Comparison of ENCODE assay signal across 27 cellular contexts in the genomic region with DNA sequence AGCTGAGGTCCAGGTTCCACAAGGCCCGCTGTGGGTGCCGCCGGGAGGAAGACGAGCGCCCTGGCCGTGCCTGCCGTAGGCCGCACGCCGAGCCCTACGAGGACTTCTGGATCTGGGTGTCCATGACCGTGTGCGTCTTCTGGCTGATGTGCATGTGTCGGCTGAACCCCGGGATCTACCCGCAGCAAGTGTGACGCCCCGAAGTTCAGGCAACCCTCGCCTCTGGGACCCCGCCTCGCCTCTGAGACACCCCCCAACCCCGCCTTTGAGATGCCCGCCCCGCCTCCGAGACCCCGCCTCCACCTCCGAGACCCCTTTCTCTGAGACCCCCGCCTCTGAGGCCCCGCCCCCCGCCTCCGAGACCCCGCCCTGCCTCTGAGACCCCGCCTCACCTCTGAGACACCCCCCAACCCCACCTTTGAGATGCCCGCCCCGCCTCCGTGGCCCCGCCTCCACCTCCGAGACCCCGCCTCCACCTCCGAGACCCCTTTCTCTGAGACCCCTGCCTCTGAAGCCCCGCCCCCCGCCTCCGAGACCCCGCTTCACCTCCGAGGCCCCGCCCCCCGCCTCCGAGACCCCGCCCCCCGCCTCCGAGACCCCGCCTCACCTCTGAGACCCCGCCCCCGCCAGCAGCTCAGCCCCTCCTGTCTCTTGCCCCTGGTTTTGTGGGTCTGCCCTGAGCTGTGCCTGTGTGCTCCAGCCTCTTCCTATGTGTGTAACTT. TPM values are rescaled to one million over a fixed set of nuclear protein-coding genes. Genes with fewer than 3 reads are reported as not detected.
DNase-seq lines count a peak whose midpoint lies in the region; ATAC-seq lines count a peak whose summit lies in the region.
"Had no signal": no experiment of that assay in that cellular context is flagged by ENCODE, and none has a peak within 500 bp of the region (broad histone marks: within the 10 kb centered on the region; RNA-seq: fewer than 3 reads in every experiment).

No MANE protein-coding gene starts in this region.

- no peaks in the 10 kb centered on the region for H3K4me1 ChIP-seq in neuronal stem cell (ENCODE audit: control insufficient read depth in 2 of 2, insufficient read depth in 1 of 2, low read depth in 1 of 2, low read length in 2 of 2)

- H3K9ac ChIP-seq in neuronal stem cell (ENCODE audit: low read depth, low read length, poor library complexity), result no peak overlapping the region

- H2AK5ac ChIP-seq in neuronal stem cell (ENCODE audit: low read depth, low read length), result no peak overlapping the region

- H3K18ac ChIP-seq in neuronal stem cell (ENCODE audit: low read length), result peak overlapping the region; percentile 38

- no peak overlapping the region for H3K27ac ChIP-seq in neuronal stem cell (replicated peaks; ENCODE audit: low read length)
- H3K27ac ChIP-seq: PC-9 had no signal

- no peak overlapping the region for H2BK12ac ChIP-seq in neuronal stem cell (ENCODE audit: low read length)

- H2BK120ac ChIP-seq in neuronal stem cell (ENCODE audit: low read depth, low read length), result peak overlapping the region; percentile 72

- peak overlapping the region; percentile 68 for H3K27ac Mint-ChIP-seq in activated naive CD4-positive, alpha-beta T cell treated with anti-CD3 and anti-CD28 coated beads, Interleukin-2, amount 50 U/mL, for 24 hours
- H3K27ac Mint-ChIP-seq in activated naive CD4-positive, alpha-beta T cell treated with anti-CD3 and anti-CD28 coated beads, Interleukin-2, amount 10 ng/mL, durations not matched to agents 7 days and 5 days, result no peak overlapping the region
- H3K27ac Mint-ChIP-seq in stimulated activated naive CD8-positive, alpha-beta T cell treated with anti-CD3 and anti-CD28 coated beads, Interleukin-15, amount 100 ng/mL, for 72 hours, result peak overlapping the region in 1 of 2 donors; percentile 90
- no peak overlapping the region for H3K27ac Mint-ChIP-seq in activated CD8-positive, alpha-beta memory T cell treated with anti-CD3 and anti-CD28 coated beads, Interleukin-2, amount 10 ng/mL, durations not matched to agents 7 days and 5 days

- DNase-seq in activated naive CD4-positive, alpha-beta T cell treated with anti-CD3 and anti-CD28 coated beads, Interleukin-2, amount 10 ng/mL, durations not matched to agents 7 days and 5 days, result no peak
- peak; percentile 18 for DNase-seq in stimulated activated naive CD8-positive, alpha-beta T cell treated with anti-CD3 and anti-CD28 coated beads, Interleukin-15, Interleukin-2, amounts not matched to agents 100 U/mL and 50 U/mL, for 24 hours
- DNase-seq in stimulated activated naive CD8-positive, alpha-beta T cell treated with anti-CD3 and anti-CD28 coated beads, Interleukin-15, amount 100 ng/mL, for 72 hours, result no peak
- DNase-seq in neuronal stem cell (ENCODE audit: low spot score) (no peak), NOMO-1 treated with dmso at 0.1 percent for 144 hours (lab: John Stamatoyannopoulos, UW; ENCODE audit: unreplicated experiment) (no peak)
- DNase-seq in activated CD8-positive, alpha-beta memory T cell treated with anti-CD3 and anti-CD28 coated beads, Interleukin-2, amount 10 ng/mL, durations not matched to agents 7 days and 5 days, result no peak
- DNase-seq: 8988T; ACHN; BE2C; CD4-positive, CD25-positive, alpha-beta regulatory T cell; DMS53; KBM-7; MG63; NCI-H1105 treated with DMSO at 0.1 percent for 48 hours; NCI-H146; NCI-H2029; NCI-H446; NCI-H524 treated with DMSO at 0.1 percent for 48 hours; NCI-H774; NK-92 treated with Interleukin-12 subunit alpha and Interleukin-12 subunit beta, amount 100 ng/mL, for 24 hours; PC-9; SHP77 had no signal

- no peak overlapping the region for H4K91ac ChIP-seq in neuronal stem cell (ENCODE audit: low read depth, low read length, poor library complexity)

- no peaks in the 10 kb centered on the region for H3K27me3 Mint-ChIP-seq in activated naive CD4-positive, alpha-beta T cell treated with anti-CD3 and anti-CD28 coated beads, Interleukin-2, amount 50 U/mL, for 24 hours
- peaks cover 33% of the 10 kb centered on the region for H3K27me3 Mint-ChIP-seq in activated naive CD4-positive, alpha-beta T cell treated with anti-CD3 and anti-CD28 coated beads, Interleukin-2, amount 10 ng/mL, durations not matched to agents 7 days and 5 days
- H3K27me3 Mint-ChIP-seq in stimulated activated naive CD8-positive, alpha-beta T cell treated with anti-CD3 and anti-CD28 coated beads, Interleukin-15, amount 100 ng/mL, for 72 hours, result peaks cover 7% of the 10 kb centered on the region
- H3K27me3 Mint-ChIP-seq in activated CD8-positive, alpha-beta memory T cell treated with anti-CD3 and anti-CD28 coated beads, Interleukin-2, amount 10 ng/mL, durations not matched to agents 7 days and 5 days, result peaks cover 24% of the 10 kb centered on the region
- H3K27me3 Mint-ChIP-seq: CD4-positive, CD25-positive, alpha-beta regulatory T cell had no signal

- no peak overlapping the region for H3K4me3 Mint-ChIP-seq in activated naive CD4-positive, alpha-beta T cell treated with anti-CD3 and anti-CD28 coated beads, Interleukin-2, amount 50 U/mL, for 24 hours
- no peak overlapping the region for H3K4me3 Mint-ChIP-seq in activated naive CD4-positive, alpha-beta T cell treated with anti-CD3 and anti-CD28 coated beads, Interleukin-2, amount 10 ng/mL, durations not matched to agents 7 days and 5 days
- H3K4me3 Mint-ChIP-seq in stimulated activated naive CD8-positive, alpha-beta T cell treated with anti-CD3 and anti-CD28 coated beads, Interleukin-15, amount 100 ng/mL, for 72 hours, result no peak overlapping the region
- no peak overlapping the region for H3K4me3 Mint-ChIP-seq in activated CD8-positive, alpha-beta memory T cell treated with anti-CD3 and anti-CD28 coated beads, Interleukin-2, amount 10 ng/mL, durations not matched to agents 7 days and 5 days
- H3K4me3 Mint-ChIP-seq: CD4-positive, CD25-positive, alpha-beta regulatory T cell had no signal

- no peaks in the 10 kb centered on the region for H3K79me1 ChIP-seq in neuronal stem cell (ENCODE audit: low read depth, low read length)

- no peak overlapping the region for H3K4me2 ChIP-seq in neuronal stem cell (ENCODE audit: insufficient read depth, low read length, poor library complexity, severe bottlenecking)
- H3K4me2 ChIP-seq: PC-9 had no signal

- H2BK5ac ChIP-seq in neuronal stem cell (ENCODE audit: low read length), result no peak overlapping the region

- H3K23ac ChIP-seq in neuronal stem cell (ENCODE audit: low read depth, low read length, poor library complexity), result no peak overlapping the region

- H2BK15ac ChIP-seq in neuronal stem cell (ENCODE audit: low read length), result no peak overlapping the region

- H3K4me1 Mint-ChIP-seq in activated naive CD4-positive, alpha-beta T cell treated with anti-CD3 and anti-CD28 coated beads, Interleukin-2, amount 50 U/mL, for 24 hours, result peaks cover 25% of the 10 kb centered on the region
- H3K4me1 Mint-ChIP-seq in activated naive CD4-positive, alpha-beta T cell treated with anti-CD3 and anti-CD28 coated beads, Interleukin-2, amount 10 ng/mL, durations not matched to agents 7 days and 5 days, result peaks cover 13% of the 10 kb centered on the region
- peaks cover 59% of the 10 kb centered on the region for H3K4me1 Mint-ChIP-seq in stimulated activated naive CD8-positive, alpha-beta T cell treated with anti-CD3 and anti-CD28 coated beads, Interleukin-15, amount 100 ng/mL, for 72 hours
- H3K4me1 Mint-ChIP-seq in activated CD8-positive, alpha-beta memory T cell treated with anti-CD3 and anti-CD28 coated beads, Interleukin-2, amount 10 ng/mL, durations not matched to agents 7 days and 5 days, result peaks cover 24% of the 10 kb centered on the region

- WGBS in neuronal stem cell (ENCODE audit: extremely low coverage in 2 of 2, insufficient read length in 2 of 2, insufficient replicate concordance in 1 of 2), 2 donors, result no CpG with 5 or more reads among the region's 54 CpGs

- no peak overlapping the region for H3K4me3 ChIP-seq in neuronal stem cell (ENCODE audit: low read length in 2 of 2)
- H3K4me3 ChIP-seq: MG63, PC-9 had no signal

- no peak overlapping the region for H3K14ac ChIP-seq in neuronal stem cell (ENCODE audit: low read length)

- H4K8ac ChIP-seq in neuronal stem cell (ENCODE audit: low read depth, low read length), result no peak overlapping the region

- CTCF ChIA-PET in activated naive CD4-positive, alpha-beta T cell treated with anti-CD3 and anti-CD28 coated beads, Interleukin-2, amount 10 ng/mL, durations not matched to agents 7 days and 5 days (lab: Charles Lee), result no interaction called here
- CTCF ChIA-PET in activated CD8-positive, alpha-beta memory T cell treated with anti-CD3 and anti-CD28 coated beads, Interleukin-2, amount 10 ng/mL, durations not matched to agents 7 days and 5 days (lab: Charles Lee), result interaction anchor here (1.3 kb wide), 1 partner anchor 129 kb away, joined by 4 read pairs; no protein-coding TSS in a partner anchor

- H3K36me3 Mint-ChIP-seq in activated naive CD4-positive, alpha-beta T cell treated with anti-CD3 and anti-CD28 coated beads, Interleukin-2, amount 50 U/mL, for 24 hours, result no peaks in the 10 kb centered on the region
- H3K36me3 Mint-ChIP-seq in activated naive CD4-positive, alpha-beta T cell treated with anti-CD3 and anti-CD28 coated beads, Interleukin-2, amount 10 ng/mL, durations not matched to agents 7 days and 5 days, result no peaks in the 10 kb centered on the region
- no peaks in the 10 kb centered on the region for H3K36me3 Mint-ChIP-seq in activated CD8-positive, alpha-beta memory T cell treated with anti-CD3 and anti-CD28 coated beads, Interleukin-2, amount 10 ng/mL, durations not matched to agents 7 days and 5 days
- H3K36me3 Mint-ChIP-seq: CD4-positive, CD25-positive, alpha-beta regulatory T cell had no signal

- ATAC-seq in stimulated activated naive CD8-positive, alpha-beta T cell treated with anti-CD3 and anti-CD28 coated beads, Interleukin-15, Interleukin-2, amounts not matched to agents 100 U/mL and 50 U/mL, for 24 hours, result no peak
- no peak for ATAC-seq in stimulated activated naive CD8-positive, alpha-beta T cell treated with anti-CD3 and anti-CD28 coated beads, Interleukin-15, amount 100 ng/mL, for 72 hours
- ATAC-seq in activated CD8-positive, alpha-beta memory T cell treated with anti-CD3 and anti-CD28 coated beads, Interleukin-2, amount 10 ng/mL, durations not matched to agents 7 days and 5 days, result no peak

- peaks cover 0 to 5% (median 0%) of the 10 kb centered on the region in 3 experiments for H3K27me3 ChIP-seq in neuronal stem cell (ENCODE audit: control insufficient read depth in 3 of 3, insufficient read depth in 3 of 3, low read depth in 1 of 3, low read length in 3 of 3)
- H3K27me3 ChIP-seq: BE2C, MG63 had no signal

- no peaks in the 10 kb centered on the region for H3K36me3 ChIP-seq in neuronal stem cell (replicated peaks in 1 of 2; ENCODE audit: control insufficient read depth in 2 of 2, insufficient read depth in 2 of 2, low read length in 2 of 2)
- H3K36me3 ChIP-seq: BE2C, MG63 had no signal

- H3K4ac ChIP-seq in neuronal stem cell (ENCODE audit: low read length), result no peak overlapping the region

- peaks cover 0 to 3% of the 10 kb centered on the region in 2 donors for H3K9me3 ChIP-seq in neuronal stem cell (replicated peaks in 1 of 2; ENCODE audit: control insufficient read depth in 2 of 2, insufficient read depth in 1 of 2, low read depth in 1 of 2, low read length in 2 of 2)
- H3K9me3 ChIP-seq: BE2C, MG63 had no signal

- no peak overlapping the region for H2AFZ ChIP-seq in neuronal stem cell (ENCODE audit: low read length)
- H2AFZ ChIP-seq: PC-9 had no signal

- H3K9me3 Mint-ChIP-seq in activated naive CD4-positive, alpha-beta T cell treated with anti-CD3 and anti-CD28 coated beads, Interleukin-2, amount 50 U/mL, for 24 hours, result no peaks in the 10 kb centered on the region
- H3K9me3 Mint-ChIP-seq in activated naive CD4-positive, alpha-beta T cell treated with anti-CD3 and anti-CD28 coated beads, Interleukin-2, amount 10 ng/mL, durations not matched to agents 7 days and 5 days, result peaks cover 4% of the 10 kb centered on the region
- H3K9me3 Mint-ChIP-seq in stimulated activated naive CD8-positive, alpha-beta T cell treated with anti-CD3 and anti-CD28 coated beads, Interleukin-15, amount 100 ng/mL, for 72 hours, result no peaks in the 10 kb centered on the region
- no peaks in the 10 kb centered on the region for H3K9me3 Mint-ChIP-seq in activated CD8-positive, alpha-beta memory T cell treated with anti-CD3 and anti-CD28 coated beads, Interleukin-2, amount 10 ng/mL, durations not matched to agents 7 days and 5 days (ENCODE audit: low read depth)

RNA-seq across cellular contexts. Expression of gene RTP5, which starts 3.7 kb away (rescaled TPM):
- polyA plus RNA-seq in neuronal stem cell (2013, experiment 1 of 2), result not detected
- not detected for polyA plus RNA-seq in neuronal stem cell (2013, experiment 2 of 2)
- total RNA-seq in activated CD8-positive, alpha-beta memory T cell treated with anti-CD3 and anti-CD28 coated beads, Interleukin-2, amount 10 ng/mL, durations not matched to agents 7 days and 5 days, result not detected
- total RNA-seq: Daoy, G401, PC-9, RPMI7951, SK-MEL-5 had no signal
- polyA plus RNA-seq: CD4-positive, CD25-positive, alpha-beta regulatory T cell had no signal

RNA-seq across cellular contexts. Expression of gene PDCD1, which starts 14.5 kb away (rescaled TPM):
- polyA plus RNA-seq in neuronal stem cell (2013, experiment 1 of 2), result not detected
- polyA plus RNA-seq in neuronal stem cell (2013, experiment 2 of 2), result not detected
- total RNA-seq in activated CD8-positive, alpha-beta memory T cell treated with anti-CD3 and anti-CD28 coated beads, Interleukin-2, amount 10 ng/mL, durations not matched to agents 7 days and 5 days, result 1 to 10 TPM; 2.2 to 4.1 TPM
- total RNA-seq: Daoy, G401, PC-9, RPMI7951, SK-MEL-5 had no signal
